Comparison of ENCODE assay signal across 8 cellular contexts in the genomic region with DNA sequence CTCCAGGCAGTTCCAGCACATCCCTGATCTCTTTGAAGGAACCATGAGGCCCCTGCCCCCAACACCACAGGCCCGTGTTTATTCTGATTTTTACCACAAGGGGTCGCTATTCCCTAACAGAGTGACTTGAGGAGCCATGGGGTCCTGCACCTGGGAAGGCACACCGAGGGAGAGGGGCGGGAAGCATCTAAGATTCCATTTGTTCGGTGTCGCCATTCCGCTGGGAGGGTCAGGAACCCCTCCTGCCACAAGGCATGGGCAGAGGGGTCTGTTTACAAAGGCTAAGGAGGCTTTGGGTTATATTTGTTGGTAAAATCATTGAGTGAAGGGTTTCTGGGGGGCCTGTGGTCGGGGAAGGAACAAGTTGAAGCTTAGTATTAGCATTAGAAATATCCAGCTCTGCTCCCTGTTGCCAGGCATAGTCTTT.
DNase-seq lines count a peak whose midpoint lies in the region; FAIRE-seq and TF ChIP-seq lines count a peak whose summit lies in the region.

No MANE protein-coding gene starts in this region.

- peak overlapping the region; percentile 13 for H2AFZ ChIP-seq in mammary epithelial cell (ENCODE audit: low read depth, low read length)

- H3K4me1 ChIP-seq in mammary epithelial cell (ENCODE audit: insufficient read depth, low read length): no peaks in the 10 kb centered on the region
- H3K4me1 ChIP-seq in kidney (ENCODE audit: control insufficient read depth in 1 of 2, insufficient read depth in 1 of 2, low read depth in 1 of 2, low read length in 2 of 2): no peaks in the 10 kb centered on the region

- H4K20me1 ChIP-seq in mammary epithelial cell (ENCODE audit: insufficient read depth, low read length): no peaks in the 10 kb centered on the region

- H3K9ac ChIP-seq in mammary epithelial cell (ENCODE audit: insufficient read depth, low read length): no peak overlapping the region
- H3K9ac ChIP-seq in kidney (ENCODE audit: low read length in 2 of 2): no peak overlapping the region

- TF ChIP-seq CTCF in GM12875 (IDR thresholded peaks at IDR 0.05; ENCODE audit: borderline replicate concordance, insufficient read depth, low read depth, low read length) (peak; percentile 74), WI38 (IDR thresholded peaks at IDR 0.05; ENCODE audit: low read depth, low read length) (peak; percentile 70; the same call in 1 of the 2 replicates), mammary epithelial cell (conservative IDR thresholded peaks at IDR 0.05 in 1 of 2, IDR thresholded peaks at IDR 0.05 in 1 of 2; ENCODE audit: extremely low read depth in 1 of 2, insufficient read depth in 1 of 2, low read depth in 1 of 2, low read length in 2 of 2) (peak; percentile 67 to 84), kidney (IDR thresholded peaks at IDR 0.05; ENCODE audit: borderline replicate concordance, extremely low read depth, insufficient read depth) (peak; percentile 83)

- H3K9me3 ChIP-seq in mammary epithelial cell (replicated peaks; ENCODE audit: insufficient read depth, low read length): no peaks in the 10 kb centered on the region
- H3K9me3 ChIP-seq in kidney (ENCODE audit: control insufficient read depth in 1 of 2, low read length in 2 of 2): no peaks in the 10 kb centered on the region

- dilution Hi-C loops in mammary epithelial cell (cut with HindIII; ENCODE audit: low sequenced_read_pairs): loop anchor here (5.0 to 25.0 kb wide), 3 partner anchors 151 to 608 kb away; no protein-coding TSS in a partner anchor

- no peaks in the 10 kb centered on the region for H3K36me3 ChIP-seq in mammary epithelial cell (ENCODE audit: insufficient read depth, low read length)
- no peaks in the 10 kb centered on the region for H3K36me3 ChIP-seq in kidney (ENCODE audit: control insufficient read depth in 1 of 2, insufficient read depth in 2 of 2, low read length in 2 of 2)

- WGBS in mammary epithelial cell (ENCODE audit: low coverage, missing lambda C conversion rate): 25% methylated on average over 6 of the region's 8 CpGs

- H3K27ac ChIP-seq in mammary epithelial cell (ENCODE audit: insufficient read depth, low read depth, low read length) (no peak overlapping the region), kidney (ENCODE audit: low read depth in 2 of 2, low read length in 2 of 2) (no peak overlapping the region)

- no TSS peak for BruUV-seq in mammary epithelial cell (replicated peaks; lab: Mats Ljungman, UMichigan)

- in situ Hi-C loops in mammary epithelial cell (cut with MboI; ENCODE audit: low sequenced_read_pairs in 2 of 2): loop anchor here (5.0 to 25.0 kb wide), 3 partner anchors 158 to 318 kb away; no protein-coding TSS in a partner anchor

- no peak for FAIRE-seq in kidney (lab: Jason Lieb, UNC)

- no peaks in the 10 kb centered on the region for H3K27me3 ChIP-seq in mammary epithelial cell (ENCODE audit: insufficient read depth, low read length)

- H3K4me2 ChIP-seq in mammary epithelial cell (ENCODE audit: insufficient read depth, low read depth, low read length): no peak overlapping the region

- intact Hi-C loops in mammary epithelial cell (cut with micrococcal nuclease) (loop anchor here (1.0 to 10.0 kb wide), 6 partner anchors 35 to 601 kb away; a partner anchor contains a TSS), kidney (cut with DNase I) (no loop called here)

- CTCF ChIA-PET in mammary epithelial cell (lab: Charles Lee; ENCODE audit: low non-redundant PET): interaction anchor here (1.0 kb wide), 1 partner anchor 162 kb away, joined by 6 read pairs; no protein-coding TSS in a partner anchor

- H3K4me3 ChIP-seq in GM12875 (ENCODE audit: low read depth, low read length): no peak overlapping the region
- no peak overlapping the region for H3K4me3 ChIP-seq in WI38 (ENCODE audit: low read depth, low read length)
- no peak overlapping the region for H3K4me3 ChIP-seq in mammary epithelial cell (replicated peaks in 1 of 3; ENCODE audit: insufficient read depth in 1 of 3, low read depth in 2 of 3, low read length in 3 of 3)
- H3K4me3 ChIP-seq in kidney (ENCODE audit: low read length in 2 of 2): no peak overlapping the region

- H3K79me2 ChIP-seq in mammary epithelial cell (ENCODE audit: insufficient read depth, low read length): no peaks in the 10 kb centered on the region

- DNase-seq in 8988T: peak; percentile 50
- peak; percentile 22 to 72 for DNase-seq in NCI-H1930 (lab: John Stamatoyannopoulos, UW)
- peak; percentile 36 for DNase-seq in mammary epithelial cell
- DNase-seq in kidney: no peak
- peak; percentile 67 for DNase-seq in stimulated activated CD4-positive, alpha-beta T cell treated with anti-CD3 and anti-CD28 coated beads, Interleukin-2, amount 100 ng/mL, for 48 hours
- DNase-seq in cerebellar nuclear complex (lab: John Stamatoyannopoulos, UW): no peak

Comparison
In these comparisons a context has a peak if more than half of its experiments do, and no peak if none do; other contexts are left out.
1. DNase-seq: peak in 8988T (single experiment), NCI-H1930 (2 of 2), mammary epithelial cell (single experiment) and stimulated activated CD4-positive, alpha-beta T cell treated with anti-CD3 and anti-CD28 coated beads, Interleukin-2, amount 100 ng/mL, for 48 hours (2 of 2); none in kidney (single experiment) and cerebellar nuclear complex (0 of 2).
2. Peak in every context shown above with its lines, with median percentiles within 50 percentile points of each other: CTCF ChIP-seq.